Comparison of ENCODE assay signal across 22 cellular contexts in the genomic region with DNA sequence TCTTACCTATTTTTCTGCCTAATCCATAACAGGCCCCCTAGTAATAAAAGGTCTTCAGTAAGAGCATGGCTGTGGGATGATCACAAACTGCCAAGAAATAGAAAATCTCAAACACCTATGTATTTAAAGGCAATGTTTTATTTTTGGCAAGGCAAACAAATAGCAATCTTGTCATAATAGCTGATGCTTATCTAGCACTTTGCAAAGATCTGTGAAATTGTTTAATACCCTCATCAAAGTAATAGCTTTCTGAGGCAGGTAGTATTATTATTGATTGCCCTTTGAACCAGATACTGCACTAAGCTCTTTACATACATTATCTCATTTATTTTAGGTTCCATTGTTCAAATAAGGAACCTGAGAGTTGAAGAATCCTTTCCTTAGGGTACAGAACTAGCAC. TPM values are rescaled to one million over a fixed set of nuclear protein-coding genes. Genes with fewer than 3 reads are reported as not detected.
DNase-seq lines count a peak whose midpoint lies in the region; ATAC-seq, FAIRE-seq and TF ChIP-seq lines count a peak whose summit lies in the region.
"Had no signal": no experiment of that assay in that cellular context is flagged by ENCODE, and none has a peak within 500 bp of the region (broad histone marks: within the 10 kb centered on the region; RNA-seq: fewer than 3 reads in every experiment).

No MANE protein-coding gene starts in this region.

- H3K4me2 ChIP-seq in KMS-11, result peak overlapping the region; percentile 90
- H3K4me2 ChIP-seq in GM12878 (ENCODE audit: control insufficient read depth, insufficient read depth), result no peak overlapping the region
- H3K4me2 ChIP-seq: BLaER1 had no signal

- FAIRE-seq in GM12878 (lab: Jason Lieb, UNC), result peak; percentile 41
- FAIRE-seq: bronchial epithelial cell, G401.6, pancreas had no signal

- RAD21 ChIA-PET in GM12878 (lab: Charles Lee; ENCODE audit: unreplicated experiment), result interaction anchor here (1.1 kb wide), 1 partner anchor 174 kb away, joined by 3 read pairs; no protein-coding TSS in a partner anchor

- TF ChIP-seq RAD21 in GM12878 (IDR thresholded peaks at IDR 0.05; ENCODE audit: insufficient read depth, low read depth, low read length), result no peak

- H3K4me3 Mint-ChIP-seq in nephron, result peak overlapping the region; percentile 91 to 93 (median 91)
- H3K4me3 Mint-ChIP-seq in natural killer cell treated with Interleukin-12 subunit alpha and Interleukin-12 subunit beta and Interleukin-15 and Interleukin-18, amount 100 ng/mL, for 72 hours, result no peak overlapping the region

- peak overlapping the region; percentile 92 for H2AFZ ChIP-seq in KMS-11 (ENCODE audit: low read depth)
- no peak overlapping the region for H2AFZ ChIP-seq in GM12878 (ENCODE audit: control insufficient read depth, low read depth, low read length)

- DNase-seq in GM12878 (ENCODE audit: low read depth, low spot score) (no peak), SHP77 (lab: John Stamatoyannopoulos, UW) (no peak)
- no peak for DNase-seq in activated naive CD4-positive, alpha-beta T cell (lab: John Stamatoyannopoulos, UW)
- DNase-seq in natural killer cell treated with Interleukin-12 subunit alpha and Interleukin-12 subunit beta and Interleukin-15 and Interleukin-18, amount 100 ng/mL, for 72 hours (ENCODE audit: low spot score), result no peak
- DNase-seq: activated CD4-positive, CD25-positive, alpha-beta regulatory T cell; activated naive CD4-positive, alpha-beta T cell treated with anti-CD3 and anti-CD28 coated beads for 36 hours; naive B cell; NCI-H1694; SIG-M5; T1000 had no signal

- H3K4me1 Mint-ChIP-seq in nephron, result peaks cover 9% of the 10 kb centered on the region
- H3K4me1 Mint-ChIP-seq in natural killer cell treated with Interleukin-12 subunit alpha and Interleukin-12 subunit beta and Interleukin-15 and Interleukin-18, amount 100 ng/mL, for 72 hours (ENCODE audit: low read depth in 2 of 2), result no peaks in the 10 kb centered on the region

- H3K9ac ChIP-seq in KMS-11 (no peak overlapping the region; the same call in 1 of the 2 replicates), GM12878 (ENCODE audit: control insufficient read depth, insufficient read depth, low read length) (no peak overlapping the region)
- H3K9ac ChIP-seq: BLaER1 had no signal

- intact Hi-C loops in GM12878 (cut with micrococcal nuclease; ENCODE audit: unreplicated experiment), result loop anchor here (5.0 kb wide), 2 partner anchors 86 to 346 kb away; no protein-coding TSS in a partner anchor

- H3K9me3 ChIP-seq in GM12878 (replicated peaks; ENCODE audit: control insufficient read depth, insufficient read depth, low read length), result no peaks in the 10 kb centered on the region
- H3K9me3 ChIP-seq: colonic mucosa, HAP-1, left lung, pancreas, upper lobe of left lung had no signal

- no peak for ATAC-seq in GM12878
- no peak for ATAC-seq in activated CD4-positive, CD25-positive, alpha-beta regulatory T cell treated with anti-CD3 and anti-CD28 coated beads, Interleukin-2, amount 50 U/mL, for 24 hours
- no peak for ATAC-seq in natural killer cell treated with Interleukin-12 subunit alpha and Interleukin-12 subunit beta and Interleukin-15 and Interleukin-18, amount 100 ng/mL, for 72 hours

- H3K4me1 ChIP-seq in KMS-11 (ENCODE audit: low read depth, poor library complexity, severe bottlenecking) (peaks cover 32% of the 10 kb centered on the region), GM12878 (ENCODE audit: control insufficient read depth, insufficient read depth, low read length) (no peaks in the 10 kb centered on the region; the same call in 1 of the 2 replicates)
- H3K4me1 ChIP-seq: BLaER1, colonic mucosa, HAP-1 had no signal

- H3K4me3 ChIP-seq in KMS-11 (IDR thresholded peaks at IDR 0.05; ENCODE audit: insufficient read depth, low read depth, low read length), result no peak overlapping the region
- no peak overlapping the region for H3K4me3 ChIP-seq in GM12878
- H3K4me3 ChIP-seq: BLaER1, HAP-1 had no signal

- no peak for TF ChIP-seq POLR2A in GM12878 (IDR thresholded peaks at IDR 0.05; ENCODE audit: low read depth, low read length)

- CTCF ChIA-PET in GM12878 (lab: Yijun Ruan, JAX), result interaction anchor here (0.8 to 2.1 kb wide), 2 partner anchors 85 to 198 kb away, joined by 3 to 9 read pairs; no protein-coding TSS in a partner anchor

- no peak for TF ChIP-seq EP300 in GM12878 (IDR thresholded peaks at IDR 0.05; ENCODE audit: borderline replicate concordance in 1 of 2, control insufficient read depth in 1 of 2, low read depth in 2 of 2, low read length in 2 of 2)

- BruUV-seq in GM12878 (replicated peaks; lab: Mats Ljungman, UMichigan), result no TSS peak

- H3K27ac Mint-ChIP-seq in nephron, result no peak overlapping the region
- no peak overlapping the region for H3K27ac Mint-ChIP-seq in natural killer cell treated with Interleukin-12 subunit alpha and Interleukin-12 subunit beta and Interleukin-15 and Interleukin-18, amount 100 ng/mL, for 72 hours
- H3K27ac Mint-ChIP-seq: activated naive CD4-positive, alpha-beta T cell treated with anti-CD3 and anti-CD28 coated beads for 36 hours; naive B cell had no signal

- H3K27ac ChIP-seq in 22Rv1 (peak overlapping the region; percentile 83), KMS-11 (no peak overlapping the region), GM12878 (ENCODE audit: control insufficient read depth, insufficient read depth) (no peak overlapping the region)
- H3K27ac ChIP-seq: BLaER1, colonic mucosa had no signal

- H3K9me3 Mint-ChIP-seq in nephron, result no peaks in the 10 kb centered on the region
- H3K9me3 Mint-ChIP-seq in natural killer cell treated with Interleukin-12 subunit alpha and Interleukin-12 subunit beta and Interleukin-15 and Interleukin-18, amount 100 ng/mL, for 72 hours, result peaks cover 8% of the 10 kb centered on the region
- H3K9me3 Mint-ChIP-seq: activated naive CD4-positive, alpha-beta T cell treated with anti-CD3 and anti-CD28 coated beads for 36 hours had no signal

- H3K79me2 ChIP-seq in KMS-11 (ENCODE audit: insufficient read depth, low read depth) (no peaks in the 10 kb centered on the region; the same call in 1 of the 2 replicates), GM12878 (ENCODE audit: control insufficient read depth, insufficient read depth, low read length) (no peaks in the 10 kb centered on the region)

- H4K20me1 ChIP-seq in KMS-11 (ENCODE audit: insufficient read depth) (no peaks in the 10 kb centered on the region), GM12878 (ENCODE audit: control insufficient read depth, insufficient read depth) (no peaks in the 10 kb centered on the region)
- H4K20me1 ChIP-seq: BLaER1 had no signal

- H3K27me3 Mint-ChIP-seq in nephron (ENCODE audit: low read depth), result peaks cover 60% of the 10 kb centered on the region
- H3K27me3 Mint-ChIP-seq in natural killer cell treated with Interleukin-12 subunit alpha and Interleukin-12 subunit beta and Interleukin-15 and Interleukin-18, amount 100 ng/mL, for 72 hours, result peaks cover 16 to 33% of the 10 kb centered on the region in 2 donors

- H3K36me3 ChIP-seq in KMS-11 (ENCODE audit: insufficient read depth) (no peaks in the 10 kb centered on the region), GM12878 (ENCODE audit: control insufficient read depth in 2 of 2, insufficient read depth in 2 of 2, low read length in 1 of 2) (no peaks in the 10 kb centered on the region)
- H3K36me3 ChIP-seq: BLaER1, colonic mucosa, HAP-1, left lung, pancreas, upper lobe of left lung had no signal

- no peaks in the 10 kb centered on the region for H3K36me3 Mint-ChIP-seq in nephron (ENCODE audit: low read depth)
- H3K36me3 Mint-ChIP-seq in natural killer cell treated with Interleukin-12 subunit alpha and Interleukin-12 subunit beta and Interleukin-15 and Interleukin-18, amount 100 ng/mL, for 72 hours, result no peaks in the 10 kb centered on the region
- H3K36me3 Mint-ChIP-seq: naive B cell had no signal

- POLR2A ChIA-PET in GM12878 (lab: Charles Lee), result no interaction called here

- H3K27me3 ChIP-seq in KMS-11 (ENCODE audit: insufficient read depth, low read depth), result no peaks in the 10 kb centered on the region
- H3K27me3 ChIP-seq in GM12878 (replicated peaks in 1 of 2; ENCODE audit: control insufficient read depth in 2 of 2, insufficient read depth in 2 of 2, low read length in 1 of 2), result peaks cover 6 to 10% of the 10 kb centered on the region in 2 experiments; a peak in 3 of 4 replicates
- H3K27me3 ChIP-seq: BLaER1, colonic mucosa, pancreas had no signal

- in situ Hi-C loops in GM12878 (cut with MboI), result no loop called here

- SMC1A ChIA-PET in GM12878 (lab: Charles Lee; ENCODE audit: uncharacterized antibody, unreplicated experiment), result interaction anchor here (2.3 kb wide), 1 partner anchor 23 kb away, joined by 5 read pairs; no protein-coding TSS in a partner anchor

- TF ChIP-seq CTCF in 22Rv1 (IDR thresholded peaks at IDR 0.05), result no peak
- TF ChIP-seq CTCF in KMS-11 (conservative IDR thresholded peaks at IDR 0.05; ENCODE audit: low read depth, low read length), result no peak
- TF ChIP-seq CTCF in GM12878 (IDR thresholded peaks at IDR 0.05 in 2 of 3, conservative IDR thresholded peaks at IDR 0.05 in 1 of 3; ENCODE audit: control insufficient read depth in 2 of 3, extremely low read depth in 1 of 3, insufficient read depth in 1 of 3, low read depth in 3 of 3, low read length in 3 of 3), result no peak
- TF ChIP-seq CTCF in nephron (IDR thresholded peaks at IDR 0.05; ENCODE audit: unreplicated experiment in 3 of 3), result no peak

TF ChIP-seq in GM12878, 131 proteins besides CTCF, POLR2A, EP300 and RAD21 (continues in another document):
- no peak for TF ChIP-seq TCF7 (IDR thresholded peaks at IDR 0.05; ENCODE audit: borderline replicate concordance)
- no peak for TF ChIP-seq BCL11A (IDR thresholded peaks at IDR 0.05; ENCODE audit: low read depth, low read length)

RNA-seq across cellular contexts. Expression of gene CADPS2, which starts 1.6 kb away (rescaled TPM):
- total RNA-seq in GM12878 (2013; cell fraction: nucleolus; rRNA removed), result 6.2 and 6.5 TPM in 2 replicates
- 0.22 and 0.23 TPM in 2 replicates for total RNA-seq in GM12878 (2014; rRNA removed)
- total RNA-seq in GM12878 (2014; rRNA removed; fragmentation: Illumina TruSeq; extraction: Trizol), result 0.37 and 0.40 TPM in 2 replicates
- 0.18 and 0.53 TPM in 2 replicates for total RNA-seq in GM12878 (2021)
- polyA plus RNA-seq in GM12878 (2011; ENCODE audit: low read depth), result 0.41 TPM
- 7.5 and 10.2 TPM in 2 replicates for polyA plus RNA-seq in GM12878 (2011; rRNA removed)
- 3.4 and 3.5 TPM in 2 replicates for polyA plus RNA-seq in GM12878 (2011; cell fraction: cytosol; rRNA removed)
- 3.1 and 4.2 TPM in 2 replicates for polyA plus RNA-seq in GM12878 (2011; cell fraction: nucleus; rRNA removed)
- 0.34 and 0.36 TPM in 2 replicates for polyA plus RNA-seq in GM12878 (2012)
- polyA plus RNA-seq in GM12878 (2014; fragmentation: Illumina TruSeq; extraction: Trizol), result 0.29 and 0.30 TPM in 2 replicates
- under 1 TPM; 0.16 TPM for polyA plus RNA-seq in GM12878 (2014; fragmentation: Nextera tagmentation; extraction: Ambion mirVana)
- 0.16 and 0.27 TPM in 2 replicates for polyA plus RNA-seq in GM12878 (2014; rRNA removed)
- polyA plus RNA-seq in GM12878 (2016; fragmentation: Nextera tagmentation; extraction: Ambion mirVana), result under 1 TPM; 0.05 to 0.35 TPM
- 12.1 and 12.2 TPM in 2 replicates for polyA minus RNA-seq in GM12878 (2011; rRNA and poly(A)+ RNA removed)
- polyA minus RNA-seq in GM12878 (2011; cell fraction: cytosol; rRNA and poly(A)+ RNA removed), result 2.8 and 3.7 TPM in 2 replicates
- polyA minus RNA-seq in GM12878 (2011; cell fraction: nucleus; rRNA and poly(A)+ RNA removed), result 16.0 and 19.3 TPM in 2 replicates
- not detected for total RNA-seq in natural killer cell treated with Interleukin-12 subunit alpha and Interleukin-12 subunit beta and Interleukin-15 and Interleukin-18, amount 100 ng/mL, for 72 hours
- total RNA-seq: activated naive CD4-positive, alpha-beta T cell treated with anti-CD3 and anti-CD28 coated beads for 36 hours had no signal
